Comparison of ENCODE assay signal across 1 cellular context in the genomic region with DNA sequence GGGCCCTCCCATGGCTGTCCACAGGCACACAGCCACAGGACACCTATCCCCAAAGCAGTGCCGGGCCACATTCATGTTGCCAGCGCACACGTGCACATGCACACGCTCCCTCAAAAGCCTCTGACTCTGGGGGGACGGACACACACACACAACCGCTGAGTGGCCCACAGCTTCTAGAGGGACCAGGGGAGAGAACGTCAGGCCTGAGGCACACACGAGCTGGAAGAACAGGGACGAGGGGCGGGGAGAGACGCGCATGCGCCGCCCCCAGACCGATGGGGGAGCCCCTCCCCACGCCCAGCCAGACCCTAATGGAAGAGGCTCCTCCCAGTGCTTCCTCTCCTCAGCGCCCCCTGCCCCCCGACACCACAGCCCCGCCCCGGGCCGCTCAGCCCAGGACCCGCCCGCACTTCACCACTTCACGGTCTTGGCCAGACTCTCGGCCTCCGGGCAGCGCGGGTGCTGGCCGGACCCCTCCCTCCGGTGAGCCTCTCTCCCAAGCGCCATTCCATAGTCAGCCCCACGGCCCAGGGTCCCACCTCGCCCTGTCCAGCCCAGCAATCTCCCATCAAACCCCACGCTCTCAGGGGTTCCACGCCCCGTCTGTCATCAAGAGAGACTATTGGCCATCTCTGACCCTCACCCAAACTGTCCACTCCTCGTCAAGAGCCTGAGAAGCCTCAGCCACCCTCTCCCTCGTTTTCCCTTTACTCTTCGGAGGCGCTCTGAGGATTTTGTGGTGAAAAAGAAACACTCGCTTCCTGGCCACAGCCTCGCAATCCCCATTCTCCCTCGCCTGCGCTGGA.
TF ChIP-seq lines count a peak whose summit lies in the region.

No MANE protein-coding gene starts in this region.

TF ChIP-seq in GM23338, 12 proteins besides CTCF, POLR2A, EP300 and RAD21:
- peak; percentile 59; the same call in 1 of the 2 replicates for TF ChIP-seq POLR2AphosphoS5 (IDR thresholded peaks at IDR 0.05; ENCODE audit: low read depth)
- no peak for TF ChIP-seq ZNF331 (CRISPR knock-in tag; IDR thresholded peaks at IDR 0.05; ENCODE audit: low read depth)
